Comparison of ENCODE assay signal across 8 cellular contexts in the genomic region with DNA sequence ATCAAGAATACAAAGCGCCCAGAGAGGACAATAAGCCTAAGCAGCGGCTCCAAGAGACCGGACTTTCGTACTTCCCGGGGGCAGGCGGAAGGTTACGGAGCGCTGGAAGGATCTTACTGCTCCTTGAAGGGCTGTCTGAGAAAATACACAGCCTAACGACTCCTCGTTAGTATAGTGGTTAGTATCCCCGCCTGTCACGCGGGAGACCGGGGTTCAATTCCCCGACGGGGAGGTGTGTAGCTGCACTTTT. TPM values are rescaled to one million over a fixed set of nuclear protein-coding genes. Genes with fewer than 3 reads are reported as not detected.
DNase-seq lines count a peak whose midpoint lies in the region; ATAC-seq and TF ChIP-seq lines count a peak whose summit lies in the region.

No MANE protein-coding gene starts in this region.

- peak overlapping the region; percentile 98 for H3K27ac Mint-ChIP-seq in activated naive CD8-positive, alpha-beta T cell treated with anti-CD3 and anti-CD28 coated beads for 36 hours
- peak overlapping the region; percentile 100 for H3K27ac Mint-ChIP-seq in osteocyte (ENCODE audit: unreplicated experiment)

- no peak for TF ChIP-seq POLR2A in thyroid gland (IDR thresholded peaks at IDR 0.05)

- H3K4me3 ChIP-seq in LNCaP clone FGC (ENCODE audit: low read depth, low read length) (peak overlapping the region; percentile 67), thyroid gland (replicated peaks in 1 of 3) (peak overlapping the region in 2 of 3 donors; percentile 36 to 59)

- H3K27ac ChIP-seq in thyroid gland: peak overlapping the region; percentile 81 to 94 (median 93)

- 0% methylated on average over 16 of the region's 16 CpGs for WGBS in thyroid gland, 2 donors

- TF ChIP-seq CTCF in LNCaP clone FGC (IDR thresholded peaks at IDR 0.05; ENCODE audit: control insufficient read depth, extremely low read depth, insufficient read depth): no peak
- no peak for TF ChIP-seq CTCF in osteocyte (IDR thresholded peaks at IDR 0.05)
- TF ChIP-seq CTCF in thyroid gland (IDR thresholded peaks at IDR 0.05): no peak

- peaks cover 6% of the 10 kb centered on the region for H3K9me3 Mint-ChIP-seq in activated naive CD8-positive, alpha-beta T cell treated with anti-CD3 and anti-CD28 coated beads for 36 hours
- H3K9me3 Mint-ChIP-seq in osteocyte (ENCODE audit: unreplicated experiment): no peaks in the 10 kb centered on the region

- H3K4me1 Mint-ChIP-seq in activated naive CD8-positive, alpha-beta T cell treated with anti-CD3 and anti-CD28 coated beads for 36 hours: peaks cover 27% of the 10 kb centered on the region
- H3K4me1 Mint-ChIP-seq in osteocyte (ENCODE audit: unreplicated experiment): peaks cover 13% of the 10 kb centered on the region

- intact Hi-C loops in head of caudate nucleus (cut with DNase I): loop anchor here (1.0 to 10.0 kb wide), 2 partner anchors 12 to 92 kb away; partner anchors contain the start of genes SLC25A3 and TMPO
- intact Hi-C loops in thyroid gland (cut with DNase I): no loop called here

- H3K9me3 ChIP-seq in ES-I3 (ENCODE audit: control insufficient read depth, insufficient read depth, low read length) (no peaks in the 10 kb centered on the region), thyroid gland (no peaks in the 10 kb centered on the region)

- peaks cover 13% of the 10 kb centered on the region for H3K36me3 Mint-ChIP-seq in activated naive CD8-positive, alpha-beta T cell treated with anti-CD3 and anti-CD28 coated beads for 36 hours
- H3K36me3 Mint-ChIP-seq in osteocyte (ENCODE audit: unreplicated experiment): no peaks in the 10 kb centered on the region

- ATAC-seq in SK-N-SH treated with all-trans-retinoic acid at 6 μM for 48 hours: peak; percentile 85

- H3K27me3 Mint-ChIP-seq in activated naive CD8-positive, alpha-beta T cell treated with anti-CD3 and anti-CD28 coated beads for 36 hours: peaks cover 15% of the 10 kb centered on the region
- no peaks in the 10 kb centered on the region for H3K27me3 Mint-ChIP-seq in osteocyte (ENCODE audit: unreplicated experiment)

- peak overlapping the region; percentile 97 for H3K4me3 Mint-ChIP-seq in activated naive CD8-positive, alpha-beta T cell treated with anti-CD3 and anti-CD28 coated beads for 36 hours
- H3K4me3 Mint-ChIP-seq in osteocyte (ENCODE audit: unreplicated experiment): peak overlapping the region; percentile 92

- peak overlapping the region; percentile 84 for H3K9ac ChIP-seq in ES-I3 (ENCODE audit: low read depth, low read length)

- H3K27me3 ChIP-seq in thyroid gland: no peaks in the 10 kb centered on the region

- peak; percentile 83 for DNase-seq in H4 (ENCODE audit: low spot score)
- peak; percentile 79 for DNase-seq in LNCaP clone FGC (ENCODE audit: low read depth)
- peak; percentile 85 for DNase-seq in activated naive CD8-positive, alpha-beta T cell treated with anti-CD3 and anti-CD28 coated beads for 36 hours
- peak; percentile 76 to 99 (median 92) for DNase-seq in head of caudate nucleus
- DNase-seq in osteocyte (ENCODE audit: extremely low spot score, unreplicated experiment): peak; percentile 96
- peak; percentile 88 to 91 for DNase-seq in thyroid gland

- H3K36me3 ChIP-seq in ES-I3 (ENCODE audit: insufficient read depth, low read length) (no peaks in the 10 kb centered on the region), thyroid gland (no peaks in the 10 kb centered on the region)

- H3K4me1 ChIP-seq in ES-I3 (ENCODE audit: insufficient read depth, low read length): no peaks in the 10 kb centered on the region
- H3K4me1 ChIP-seq in thyroid gland: no peaks in the 10 kb centered on the region

TF ChIP-seq in SK-N-SH treated with all-trans-retinoic acid at 6 μM for 48 hours, 23 proteins besides CTCF, POLR2A, EP300 and RAD21:
- TF ChIP-seq RARB (CRISPR knock-in tag; IDR thresholded peaks at IDR 0.05) (no peak), OSR1 (CRISPR knock-in tag; IDR thresholded peaks at IDR 0.05) (no peak), CSDC2 (CRISPR knock-in tag; IDR thresholded peaks at IDR 0.05) (no peak), BACH2 (CRISPR knock-in tag; IDR thresholded peaks at IDR 0.05; ENCODE audit: borderline replicate concordance) (no peak), ZFP30 (CRISPR knock-in tag; IDR thresholded peaks at IDR 0.05) (no peak), ZNF565 (CRISPR knock-in tag; conservative IDR thresholded peaks at IDR 0.05; ENCODE audit: low read depth) (no peak), TOX (CRISPR knock-in tag; IDR thresholded peaks at IDR 0.05; ENCODE audit: borderline replicate concordance) (no peak), ZNF70 (CRISPR knock-in tag; IDR thresholded peaks at IDR 0.05) (no peak), ZNF8 (CRISPR knock-in tag; IDR thresholded peaks at IDR 0.05) (no peak), ESRRG (CRISPR knock-in tag; IDR thresholded peaks at IDR 0.05) (no peak), GLIS3 (CRISPR knock-in tag; IDR thresholded peaks at IDR 0.05) (no peak), ZFP3 (CRISPR knock-in tag; IDR thresholded peaks at IDR 0.05) (no peak), PPARA (CRISPR knock-in tag; IDR thresholded peaks at IDR 0.05; ENCODE audit: borderline replicate concordance) (no peak), ARNTL (CRISPR knock-in tag; IDR thresholded peaks at IDR 0.05; ENCODE audit: borderline replicate concordance, low read depth) (no peak), ZC3H10 (CRISPR knock-in tag; IDR thresholded peaks at IDR 0.05) (no peak)
- TF ChIP-seq, protein P1, sequence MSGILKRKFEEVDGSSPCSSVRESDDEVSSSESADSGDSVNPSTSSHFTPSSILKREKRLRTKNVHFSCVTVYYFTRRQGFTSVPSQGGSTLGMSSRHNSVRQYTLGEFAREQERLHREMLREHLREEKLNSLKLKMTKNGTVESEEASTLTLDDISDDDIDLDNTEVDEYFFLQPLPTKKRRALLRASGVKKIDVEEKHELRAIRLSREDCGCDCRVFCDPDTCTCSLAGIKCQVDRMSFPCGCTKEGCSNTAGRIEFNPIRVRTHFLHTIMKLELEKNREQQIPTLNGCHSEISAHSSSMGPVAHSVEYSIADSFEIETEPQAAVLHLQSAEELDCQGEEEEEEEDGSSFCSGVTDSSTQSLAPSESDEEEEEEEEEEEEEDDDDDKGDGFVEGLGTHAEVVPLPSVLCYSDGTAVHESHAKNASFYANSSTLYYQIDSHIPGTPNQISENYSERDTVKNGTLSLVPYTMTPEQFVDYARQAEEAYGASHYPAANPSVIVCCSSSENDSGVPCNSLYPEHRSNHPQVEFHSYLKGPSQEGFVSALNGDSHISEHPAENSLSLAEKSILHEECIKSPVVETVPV (CRISPR knock-in tag; IDR thresholded peaks at IDR 0.05): no peak
- TF ChIP-seq, protein P2, sequence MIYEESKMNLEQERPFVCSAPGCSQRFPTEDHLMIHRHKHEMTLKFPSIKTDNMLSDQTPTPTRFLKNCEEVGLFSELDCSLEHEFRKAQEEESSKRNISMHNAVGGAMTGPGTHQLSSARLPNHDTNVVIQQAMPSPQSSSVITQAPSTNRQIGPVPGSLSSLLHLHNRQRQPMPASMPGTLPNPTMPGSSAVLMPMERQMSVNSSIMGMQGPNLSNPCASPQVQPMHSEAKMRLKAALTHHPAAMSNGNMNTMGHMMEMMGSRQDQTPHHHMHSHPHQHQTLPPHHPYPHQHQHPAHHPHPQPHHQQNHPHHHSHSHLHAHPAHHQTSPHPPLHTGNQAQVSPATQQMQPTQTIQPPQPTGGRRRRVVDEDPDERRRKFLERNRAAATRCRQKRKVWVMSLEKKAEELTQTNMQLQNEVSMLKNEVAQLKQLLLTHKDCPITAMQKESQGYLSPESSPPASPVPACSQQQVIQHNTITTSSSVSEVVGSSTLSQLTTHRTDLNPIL (CRISPR knock-in tag; IDR thresholded peaks at IDR 0.05; ENCODE audit: low read depth): no peak
- TF ChIP-seq, protein P3, sequence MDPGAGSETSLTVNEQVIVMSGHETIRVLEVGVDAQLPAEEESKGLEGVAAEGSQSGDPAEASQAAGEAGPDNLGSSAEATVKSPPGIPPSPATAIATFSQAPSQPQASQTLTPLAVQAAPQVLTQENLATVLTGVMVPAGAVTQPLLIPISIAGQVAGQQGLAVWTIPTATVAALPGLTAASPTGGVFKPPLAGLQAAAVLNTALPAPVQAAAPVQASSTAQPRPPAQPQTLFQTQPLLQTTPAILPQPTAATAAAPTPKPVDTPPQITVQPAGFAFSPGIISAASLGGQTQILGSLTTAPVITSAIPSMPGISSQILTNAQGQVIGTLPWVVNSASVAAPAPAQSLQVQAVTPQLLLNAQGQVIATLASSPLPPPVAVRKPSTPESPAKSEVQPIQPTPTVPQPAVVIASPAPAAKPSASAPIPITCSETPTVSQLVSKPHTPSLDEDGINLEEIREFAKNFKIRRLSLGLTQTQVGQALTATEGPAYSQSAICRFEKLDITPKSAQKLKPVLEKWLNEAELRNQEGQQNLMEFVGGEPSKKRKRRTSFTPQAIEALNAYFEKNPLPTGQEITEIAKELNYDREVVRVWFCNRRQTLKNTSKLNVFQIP (CRISPR knock-in tag; IDR thresholded peaks at IDR 0.05; ENCODE audit: borderline replicate concordance, low read depth): no peak

RNA-seq across cellular contexts. Expression of gene TMPO, which starts 12.1 kb away (rescaled TPM):
- total RNA-seq in H4 (2014; rRNA removed; shearing (Covaris generic)): 118 and 133 TPM in 2 replicates
- total RNA-seq in activated naive CD8-positive, alpha-beta T cell treated with anti-CD3 and anti-CD28 coated beads for 36 hours: 100 to 1,000 TPM; 322 to 331 TPM
- total RNA-seq in osteocyte (53.8 and 59.3 TPM in 2 replicates), thyroid gland (10 to 100 TPM; 47.3 to 57.6 (median 55.6) TPM)

Comparison
In these comparisons a context has a peak if more than half of its experiments do, and no peak if none do; other contexts are left out.
1. Peak in every context shown above with its lines: DNase-seq, ATAC-seq, H3K4me3 ChIP-seq and H3K27ac ChIP-seq.